In the genomic region with DNA sequence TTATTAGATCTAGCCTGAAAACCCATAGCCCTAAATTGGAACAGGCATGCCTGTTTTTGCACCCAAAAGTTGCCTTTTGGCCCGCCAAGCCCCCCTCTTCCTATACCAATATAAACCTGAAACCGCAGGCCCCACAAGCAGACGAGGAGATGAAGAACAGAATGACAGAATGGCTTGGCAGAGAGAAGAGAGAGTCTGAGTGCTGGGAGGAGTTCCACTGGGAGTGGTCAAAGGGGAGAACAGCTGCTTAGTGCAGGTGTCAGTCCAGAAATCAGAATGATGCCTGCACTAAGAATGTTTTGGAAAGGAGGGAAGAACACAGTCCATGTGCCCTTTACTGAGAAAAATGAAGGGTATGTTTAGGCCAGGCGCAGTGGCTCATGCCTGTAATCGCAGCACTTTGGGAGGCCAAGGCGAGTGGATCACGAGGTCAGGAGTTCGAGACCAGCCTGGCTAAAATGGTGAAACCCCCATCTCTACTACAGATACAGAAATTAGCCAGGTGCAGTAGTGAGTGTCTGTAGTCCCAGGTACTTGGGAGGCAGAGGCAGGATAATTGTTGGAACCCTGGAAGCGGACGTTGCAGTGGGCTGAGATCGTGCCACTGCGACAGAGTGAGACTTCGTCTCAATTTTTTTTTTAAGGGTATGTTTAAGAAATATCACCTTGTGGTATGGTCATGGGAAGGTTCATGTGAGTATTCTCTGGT, we compare ENCODE assay signal across 19 cellular contexts. TPM values are rescaled to one million over a fixed set of nuclear protein-coding genes. Genes with fewer than 3 reads are reported as not detected.
A peak's percentile ranks its signal among the peaks of the same experiment; 100 is the strongest.
DNase-seq lines count a peak whose midpoint lies in the region; ATAC-seq, FAIRE-seq and TF ChIP-seq lines count a peak whose summit lies in the region.
"Had no signal": no experiment of that assay in that cellular context is flagged by ENCODE, and none has a peak within 500 bp of the region (broad histone marks: within the 10 kb centered on the region; RNA-seq: fewer than 3 reads in every experiment).

No MANE protein-coding gene starts in this region.

- H2AFZ ChIP-seq in H9 (ENCODE audit: low read length) (no peak overlapping the region), GM12878 (ENCODE audit: control insufficient read depth, low read depth, low read length) (no peak overlapping the region), neuronal stem cell (ENCODE audit: low read length) (no peak overlapping the region)

- H4K20me1 ChIP-seq in H9 (ENCODE audit: control insufficient read depth, insufficient read depth, insufficient read length) (no peaks in the 10 kb centered on the region), GM12878 (ENCODE audit: control insufficient read depth, insufficient read depth) (peaks cover 10% of the 10 kb centered on the region)

- H3K14ac ChIP-seq in H9 (ENCODE audit: insufficient read depth, low read length) (no peak overlapping the region), neuronal stem cell (ENCODE audit: low read length) (no peak overlapping the region)

- TF ChIP-seq RAD21 in GM12878 (IDR thresholded peaks at IDR 0.05; ENCODE audit: insufficient read depth, low read depth, low read length) = no peak

- SMC1A ChIA-PET in GM12878 (lab: Charles Lee; ENCODE audit: uncharacterized antibody, unreplicated experiment) = interaction anchor here (1.4 to 1.5 kb wide), 2 partner anchors 11 to 23 kb away, joined by 3 to 8 read pairs; no protein-coding TSS in a partner anchor

- TF ChIP-seq POLR2A in GM12878 (IDR thresholded peaks at IDR 0.05; ENCODE audit: low read depth, low read length) = no peak

- POLR2A ChIA-PET in GM12878 (lab: Charles Lee) = no interaction called here

- H2BK5ac ChIP-seq in H9 (ENCODE audit: insufficient read length, low read length) (no peak overlapping the region), neuronal stem cell (ENCODE audit: low read length) (no peak overlapping the region)

- H3K4me1 Mint-ChIP-seq in H9 = peaks cover 58 to 73% of the 10 kb centered on the region in 2 experiments
- H3K4me1 Mint-ChIP-seq in nephron = peaks cover 67% of the 10 kb centered on the region

- H3K79me1 ChIP-seq in H9 (ENCODE audit: insufficient read depth, low read depth, low read length, poor library complexity, severe bottlenecking) (peaks cover 2% of the 10 kb centered on the region), neuronal stem cell (ENCODE audit: low read depth, low read length) (no peaks in the 10 kb centered on the region)

- intact Hi-C loops in GM12878 (cut with micrococcal nuclease; ENCODE audit: unreplicated experiment) = no loop called here

- no peak for FAIRE-seq in GM12878 (lab: Jason Lieb, UNC)

- TF ChIP-seq EP300 in GM12878 (IDR thresholded peaks at IDR 0.05; ENCODE audit: borderline replicate concordance in 1 of 2, control insufficient read depth in 1 of 2, low read depth in 2 of 2, low read length in 2 of 2) = no peak

- H3T11ph ChIP-seq in H9 (ENCODE audit: low read length) = no peak overlapping the region

- no peak overlapping the region for H2BK20ac ChIP-seq in H9 (ENCODE audit: low read depth, low read length, poor library complexity, severe bottlenecking)

- H3K27me3 Mint-ChIP-seq in H9 (ENCODE audit: low read depth) (no peaks in the 10 kb centered on the region), nephron (ENCODE audit: low read depth) (no peaks in the 10 kb centered on the region)
- H3K27me3 Mint-ChIP-seq: activated CD4-positive, alpha-beta memory T cell treated with anti-CD3 and anti-CD28 coated beads, Interleukin-2, amount 10 ng/mL, durations not matched to agents 7 days and 5 days had no signal

- in situ Hi-C loops in GM12878 (cut with MboI) = no loop called here

- no peak overlapping the region for H3K27ac ChIP-seq in H9 (ENCODE audit: insufficient read length, low read depth, low read length)
- peak overlapping the region; percentile 18; the same call in 1 of the 2 replicates for H3K27ac ChIP-seq in GM12878 (ENCODE audit: control insufficient read depth, insufficient read depth)
- H3K27ac ChIP-seq in neuronal stem cell (replicated peaks; ENCODE audit: low read length) = no peak overlapping the region
- H3K27ac ChIP-seq: left lung, RWPE1, testis had no signal

- H3K4me3 ChIP-seq in GM12878 (no peak overlapping the region), neuronal stem cell (ENCODE audit: low read length in 2 of 2) (no peak overlapping the region)
- H3K4me3 ChIP-seq: left lung, spleen, testis had no signal

- H3K9me3 ChIP-seq in H9 (ENCODE audit: control insufficient read depth, low read depth, low read length) (no peaks in the 10 kb centered on the region), GM12878 (replicated peaks; ENCODE audit: control insufficient read depth, insufficient read depth, low read length) (0 out of 3 replicates have a peak, but pooled peaks cover 1% of the 10 kb centered on the region), neuronal stem cell (replicated peaks in 1 of 2; ENCODE audit: control insufficient read depth in 2 of 2, insufficient read depth in 1 of 2, low read depth in 1 of 2, low read length in 2 of 2) (peaks cover 0 to 3% of the 10 kb centered on the region in 2 donors)
- H3K9me3 ChIP-seq: left lung, spleen, testis had no signal

- CTCF ChIA-PET in GM12878 (lab: Yijun Ruan, JAX) = no interaction called here

- no TSS peak for BruUV-seq in GM12878 (replicated peaks; lab: Mats Ljungman, UMichigan)

- no peaks in the 10 kb centered on the region for H3K23me2 ChIP-seq in H9 (ENCODE audit: insufficient read length, low read depth, low read length, poor library complexity, severe bottlenecking)

- no CpG with 5 or more reads among the region's 13 CpGs for WGBS in H9 (ENCODE audit: extremely low coverage, insufficient read length, low lambda C conversion rate)
- 78% methylated on average over 12 of the region's 13 CpGs for WGBS in GM12878 (ENCODE audit: insufficient coverage, insufficient replicate concordance, low lambda C conversion rate, missing lambda C conversion rate)
- no CpG with 5 or more reads among the region's 13 CpGs for WGBS in neuronal stem cell (ENCODE audit: extremely low coverage in 2 of 2, insufficient read length in 2 of 2, insufficient replicate concordance in 1 of 2), 2 donors

- no peak overlapping the region for H4K5ac ChIP-seq in H9 (ENCODE audit: insufficient read length, low read depth, low read length)

- H2BK15ac ChIP-seq in H9 (ENCODE audit: low read depth, low read length) (no peak overlapping the region), neuronal stem cell (ENCODE audit: low read length) (no peak overlapping the region)

- H4K91ac ChIP-seq in H9 (ENCODE audit: insufficient read length, low read depth, low read length) (no peak overlapping the region), neuronal stem cell (ENCODE audit: low read depth, low read length, poor library complexity) (no peak overlapping the region)

- H3K27ac Mint-ChIP-seq in H9 (peak overlapping the region in 2 of 3 experiments; percentile 44 to 69; a peak in 4 of 7 replicates), nephron (peak overlapping the region in 2 of 3 experiments; percentile 29 to 33)
- H3K27ac Mint-ChIP-seq: activated CD4-positive, alpha-beta memory T cell treated with anti-CD3 and anti-CD28 coated beads, Interleukin-2, amount 10 ng/mL, durations not matched to agents 7 days and 5 days; activated naive CD4-positive, alpha-beta T cell treated with anti-CD3 and anti-CD28 coated beads for 36 hours had no signal

- no peak overlapping the region for H3K23ac ChIP-seq in H9 (ENCODE audit: insufficient read length, low read depth, low read length)
- H3K23ac ChIP-seq in neuronal stem cell (ENCODE audit: low read depth, low read length, poor library complexity) = no peak overlapping the region

- peak; percentile 72 for DNase-seq in NCI-H2171 treated with DMSO at 0.1 percent for 48 hours (lab: John Stamatoyannopoulos, UW)
- no peak for DNase-seq in NCI-H2171 (lab: John Stamatoyannopoulos, UW)
- no peak for DNase-seq in H9
- DNase-seq in GM12878 (ENCODE audit: low read depth, low spot score) = no peak
- DNase-seq in stimulated activated CD4-positive, alpha-beta T cell treated with anti-CD3 and anti-CD28 coated beads, Interleukin-12 subunit alpha, Interleukin-12 subunit beta, amount 100 ng/mL, for 4 hours = no peak
- DNase-seq in activated CD8-positive, alpha-beta memory T cell treated with anti-CD3 and anti-CD28 coated beads, Interleukin-2, amount 50 U/mL, for 4 hours = no peak
- no peak for DNase-seq in neuronal stem cell (ENCODE audit: low spot score)
- DNase-seq: activated CD4-positive, alpha-beta memory T cell treated with anti-CD3 and anti-CD28 coated beads, Interleukin-2, amount 10 ng/mL, durations not matched to agents 7 days and 5 days; activated naive CD4-positive, alpha-beta T cell treated with anti-CD3 and anti-CD28 coated beads for 36 hours; Calu3; HCEC 1CT; hypothalamus; left lung; MM.1S; NCI-H446 treated with DMSO at 0.1 percent for 48 hours; spleen; testis had no signal

- H3K9me3 Mint-ChIP-seq in H9 = no peaks in the 10 kb centered on the region; a peak in 1 of 5 replicates
- H3K9me3 Mint-ChIP-seq in nephron = no peaks in the 10 kb centered on the region

- no peak overlapping the region for H3K4ac ChIP-seq in H9 (ENCODE audit: low read depth, low read length)
- H3K4ac ChIP-seq in neuronal stem cell (ENCODE audit: low read length) = no peak overlapping the region

- no peak overlapping the region for H3K9ac ChIP-seq in H9 (ENCODE audit: extremely low read depth, insufficient read length, low read length)
- no peak overlapping the region for H3K9ac ChIP-seq in GM12878 (ENCODE audit: control insufficient read depth, insufficient read depth, low read length)
- H3K9ac ChIP-seq in neuronal stem cell (ENCODE audit: low read depth, low read length, poor library complexity) = no peak overlapping the region

- no peaks in the 10 kb centered on the region for H3K27me3 ChIP-seq in H9 (ENCODE audit: insufficient read depth, low read length)
- H3K27me3 ChIP-seq in GM12878 (replicated peaks in 1 of 2; ENCODE audit: control insufficient read depth in 2 of 2, insufficient read depth in 2 of 2, low read length in 1 of 2) = no peaks in the 10 kb centered on the region
- H3K27me3 ChIP-seq in neuronal stem cell (ENCODE audit: control insufficient read depth in 3 of 3, insufficient read depth in 3 of 3, low read depth in 1 of 3, low read length in 3 of 3) = no peaks in the 10 kb centered on the region
- H3K27me3 ChIP-seq: left lung, spleen, testis had no signal

- H3K4me3 Mint-ChIP-seq in H9 (no peak overlapping the region), nephron (no peak overlapping the region)
- H3K4me3 Mint-ChIP-seq: activated CD4-positive, alpha-beta memory T cell treated with anti-CD3 and anti-CD28 coated beads, Interleukin-2, amount 10 ng/mL, durations not matched to agents 7 days and 5 days; activated naive CD4-positive, alpha-beta T cell treated with anti-CD3 and anti-CD28 coated beads for 36 hours had no signal

- H4K8ac ChIP-seq in H9 (replicated peaks; ENCODE audit: insufficient read length, low read depth, low read length) = no peak overlapping the region
- H4K8ac ChIP-seq in neuronal stem cell (ENCODE audit: low read depth, low read length) = no peak overlapping the region

- RAD21 ChIA-PET in GM12878 (lab: Charles Lee; ENCODE audit: unreplicated experiment) = no interaction called here

- H3K4me1 ChIP-seq in H9 (ENCODE audit: insufficient read depth, low read length) (peaks cover 4% of the 10 kb centered on the region; the same call in 1 of the 2 replicates), GM12878 (ENCODE audit: control insufficient read depth, insufficient read depth, low read length) (peaks cover 16% of the 10 kb centered on the region; the same call in 1 of the 2 replicates), neuronal stem cell (ENCODE audit: control insufficient read depth in 2 of 2, insufficient read depth in 1 of 2, low read depth in 1 of 2, low read length in 2 of 2) (peaks cover 0 to 9% of the 10 kb centered on the region in 2 donors)

- H2BK120ac ChIP-seq in H9 (ENCODE audit: low read depth, low read length, poor library complexity, severe bottlenecking) = no peak overlapping the region
- H2BK120ac ChIP-seq in neuronal stem cell (ENCODE audit: low read depth, low read length) = no peak overlapping the region

- H3K56ac ChIP-seq in H9 (ENCODE audit: insufficient read length, low read depth, low read length) = no peak overlapping the region

- H3K79me2 ChIP-seq in H9 (ENCODE audit: insufficient read depth, low read length) (peaks cover 85% of the 10 kb centered on the region), GM12878 (ENCODE audit: control insufficient read depth, insufficient read depth, low read length) (peaks cover 100% of the 10 kb centered on the region)

- H2AK5ac ChIP-seq in H9 (ENCODE audit: insufficient read length, low read length) = no peak overlapping the region
- no peak overlapping the region for H2AK5ac ChIP-seq in neuronal stem cell (ENCODE audit: low read depth, low read length)

- no peak for ATAC-seq in GM12878

- H3K36me3 ChIP-seq in GM12878 (ENCODE audit: control insufficient read depth in 2 of 2, insufficient read depth in 2 of 2, low read length in 1 of 2) (peaks cover 0 to 4% of the 10 kb centered on the region in 2 experiments; a peak in 1 of 4 replicates), neuronal stem cell (replicated peaks in 1 of 2; ENCODE audit: control insufficient read depth in 2 of 2, insufficient read depth in 2 of 2, low read length in 2 of 2) (peaks cover 0 to 6% of the 10 kb centered on the region in 2 donors)
- H3K36me3 ChIP-seq: left lung had no signal

- H3K18ac ChIP-seq in H9 (ENCODE audit: insufficient read length, low read depth, low read length) = no peak overlapping the region
- H3K18ac ChIP-seq in neuronal stem cell (ENCODE audit: low read length) = no peak overlapping the region

- no peaks in the 10 kb centered on the region; a peak in 1 of 7 replicates for H3K36me3 Mint-ChIP-seq in H9 (ENCODE audit: insufficient read depth in 1 of 3, low read depth in 3 of 3)
- H3K36me3 Mint-ChIP-seq in nephron (ENCODE audit: low read depth) = peaks cover 4% of the 10 kb centered on the region

- H3K4me2 ChIP-seq in H9 (ENCODE audit: insufficient read depth, insufficient read length, low read length) = no peak overlapping the region
- H3K4me2 ChIP-seq in GM12878 (ENCODE audit: control insufficient read depth, insufficient read depth) = 0 out of 2 replicates have a peak overlapping the region, but pooled peaks have one; percentile 25
- no peak overlapping the region for H3K4me2 ChIP-seq in neuronal stem cell (ENCODE audit: insufficient read depth, low read length, poor library complexity, severe bottlenecking)

- H2BK12ac ChIP-seq in H9 (ENCODE audit: insufficient read length, low read depth, low read length) (no peak overlapping the region), neuronal stem cell (ENCODE audit: low read length) (no peak overlapping the region)

- no peak for TF ChIP-seq CTCF in H9 (conservative IDR thresholded peaks at IDR 0.05)
- no peak for TF ChIP-seq CTCF in GM12878 (IDR thresholded peaks at IDR 0.05 in 2 of 3, conservative IDR thresholded peaks at IDR 0.05 in 1 of 3; ENCODE audit: control insufficient read depth in 2 of 3, extremely low read depth in 1 of 3, insufficient read depth in 1 of 3, low read depth in 3 of 3, low read length in 3 of 3)
- no peak for TF ChIP-seq CTCF in nephron (IDR thresholded peaks at IDR 0.05; ENCODE audit: unreplicated experiment in 3 of 3)

RNA-seq across cellular contexts. Expression of a gene that starts 9.4 kb away (rescaled TPM):
- total RNA-seq in H9 (2021) (73.6 and 76.6 TPM in 2 replicates), GM12878 (2014; rRNA removed) (43.0 and 46.4 TPM in 2 replicates), GM12878 (2014; rRNA removed; fragmentation: Illumina TruSeq; extraction: Trizol) (45.1 and 47.3 TPM in 2 replicates), GM12878 (2021) (53.4 TPM in 2 replicates)
- 248 and 256 TPM in 2 replicates for total RNA-seq in GM12878 (2013; cell fraction: nucleolus; rRNA removed)
- polyA plus RNA-seq in GM12878 (2011; ENCODE audit: low read depth) = 23.1 TPM
- polyA plus RNA-seq in GM12878 (2011; rRNA removed) (49.9 and 68.6 TPM in 2 replicates), GM12878 (2014; fragmentation: Illumina TruSeq; extraction: Trizol) (30.5 and 31.9 TPM in 2 replicates), GM12878 (2014; fragmentation: Nextera tagmentation; extraction: Ambion mirVana) (1 to 10 TPM; 4.8 to 9.1 TPM), GM12878 (2014; rRNA removed) (27.1 and 29.4 TPM in 2 replicates), GM12878 (2016; fragmentation: Nextera tagmentation; extraction: Ambion mirVana) (1 to 10 TPM; 2.4 to 3.0 TPM)
- polyA plus RNA-seq in GM12878 (2011; cell fraction: cytosol; rRNA removed) = 49.4 and 59.7 TPM in 2 replicates
- 105 and 126 TPM in 2 replicates for polyA plus RNA-seq in GM12878 (2011; cell fraction: nucleus; rRNA removed)
- polyA plus RNA-seq in GM12878 (2012) = 23.5 and 24.4 TPM in 2 replicates
- polyA minus RNA-seq in GM12878 (2011; rRNA and poly(A)+ RNA removed) = 188 and 274 TPM in 2 replicates
- polyA minus RNA-seq in GM12878 (2011; cell fraction: cytosol; rRNA and poly(A)+ RNA removed) = 49.1 and 50.9 TPM in 2 replicates
- polyA minus RNA-seq in GM12878 (2011; cell fraction: nucleus; rRNA and poly(A)+ RNA removed) = 120 and 170 TPM in 2 replicates
- 33.4 TPM for polyA plus RNA-seq in neuronal stem cell (2013, experiment 1 of 2)
- polyA plus RNA-seq in neuronal stem cell (2013, experiment 2 of 2) = 36.0 TPM
